ENCODE assay signal across 8 cellular contexts in the genomic region with DNA sequence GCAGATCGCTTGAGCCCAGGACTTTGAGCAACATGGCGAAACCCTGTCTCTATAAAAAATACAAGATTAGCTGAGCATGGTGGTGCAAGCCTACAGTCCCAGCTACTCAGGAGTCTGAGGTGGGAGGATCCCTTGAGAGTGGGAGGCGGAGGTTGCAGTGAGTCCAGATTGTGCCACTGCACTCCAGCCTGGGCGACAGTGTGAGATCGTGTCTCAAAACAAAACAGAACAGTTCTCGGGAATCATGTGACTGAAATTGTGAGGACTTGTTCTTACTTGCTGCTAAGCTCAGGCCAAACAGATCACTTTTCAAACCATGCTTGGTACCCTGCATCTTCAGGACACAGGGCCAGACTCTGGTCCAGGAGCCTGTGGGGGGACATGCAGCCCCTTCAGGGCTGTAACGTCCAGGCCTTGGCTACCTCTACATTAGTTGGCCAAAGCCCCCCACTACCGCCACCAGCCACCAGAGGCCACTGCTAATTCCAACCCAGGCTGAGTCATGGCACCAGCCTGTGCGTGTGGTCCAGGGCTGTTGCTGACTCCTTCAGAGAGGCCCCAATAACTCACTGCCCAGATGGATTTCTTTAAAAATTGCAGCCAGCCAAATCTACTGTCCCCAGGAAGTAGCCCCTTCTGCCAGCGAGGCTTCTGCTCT. TPM values are rescaled to one million over a fixed set of nuclear protein-coding genes. Genes with fewer than 3 reads are reported as not detected.
DNase-seq lines count a peak whose midpoint lies in the region; ATAC-seq, FAIRE-seq and TF ChIP-seq lines count a peak whose summit lies in the region.

No MANE protein-coding gene starts in this region.

- H3K4me2 ChIP-seq in astrocyte (ENCODE audit: low read length) (no peak overlapping the region), keratinocyte (ENCODE audit: control insufficient read depth, extremely low read depth, insufficient read depth, low read depth, low read length) (no peak overlapping the region)

- H3K36me3 Mint-ChIP-seq in astrocyte (ENCODE audit: low read depth, unreplicated experiment) = peaks cover 2% of the 10 kb centered on the region

- peaks cover 26% of the 10 kb centered on the region for H3K27me3 Mint-ChIP-seq in astrocyte (ENCODE audit: low read depth, unreplicated experiment)

- H3K9me3 ChIP-seq in Panc1 (ENCODE audit: control insufficient read depth, insufficient read depth, low read depth, low read length) (no peaks in the 10 kb centered on the region), astrocyte (ENCODE audit: insufficient read depth, low read depth, low read length) (no peaks in the 10 kb centered on the region), keratinocyte (ENCODE audit: control insufficient read depth, low read depth, low read length) (no peaks in the 10 kb centered on the region)

- H4K20me1 ChIP-seq in astrocyte (ENCODE audit: insufficient read depth, low read length) (no peaks in the 10 kb centered on the region), keratinocyte (ENCODE audit: control insufficient read depth, extremely low read depth, insufficient read depth, low read length) (no peaks in the 10 kb centered on the region)

- H3K4me1 ChIP-seq in Panc1 (ENCODE audit: control insufficient read depth, insufficient read depth, low read length) (no peaks in the 10 kb centered on the region), astrocyte (ENCODE audit: insufficient read depth, low read length) (no peaks in the 10 kb centered on the region), keratinocyte (ENCODE audit: control insufficient read depth, extremely low read depth, insufficient read depth, low read length) (no peaks in the 10 kb centered on the region)

- intact Hi-C loops in Panc1 (cut with micrococcal nuclease; ENCODE audit: unreplicated experiment) = no loop called here

- dilution Hi-C loops in keratinocyte (cut with MboI; ENCODE audit: extremely low pct_ligation_motif_present, low sequenced_read_pairs) = no loop called here

- H3K4me3 ChIP-seq in AG09309 (ENCODE audit: control insufficient read depth, low read depth, low read length) (no peak overlapping the region), Panc1 (ENCODE audit: low read depth in 2 of 2, low read length in 2 of 2) (no peak overlapping the region), astrocyte (ENCODE audit: insufficient read depth, low read depth, low read length) (no peak overlapping the region), keratinocyte (ENCODE audit: control insufficient read depth in 2 of 3, extremely low read depth in 1 of 3, insufficient read depth in 2 of 3, low read depth in 1 of 3, low read length in 3 of 3) (no peak overlapping the region)

- CTCF ChIA-PET in Panc1 (lab: Charles Lee) = no interaction called here

- POLR2A ChIA-PET in Panc1 (lab: Charles Lee) = no interaction called here

- H3K36me3 ChIP-seq in Panc1 (ENCODE audit: control insufficient read depth, insufficient read depth, low read length) = no peaks in the 10 kb centered on the region
- no peaks in the 10 kb centered on the region for H3K36me3 ChIP-seq in astrocyte (ENCODE audit: insufficient read depth, low read length)
- no peaks in the 10 kb centered on the region for H3K36me3 ChIP-seq in keratinocyte (ENCODE audit: control insufficient read depth in 2 of 2, extremely low read depth in 1 of 2, insufficient read depth in 2 of 2, low read length in 2 of 2)

- no peaks in the 10 kb centered on the region for H3K27me3 ChIP-seq in Panc1 (ENCODE audit: control insufficient read depth, insufficient read depth, low read length)
- H3K27me3 ChIP-seq in astrocyte (ENCODE audit: insufficient read depth, low read length) = peaks cover 8% of the 10 kb centered on the region
- peaks cover 6% of the 10 kb centered on the region for H3K27me3 ChIP-seq in keratinocyte (ENCODE audit: control insufficient read depth, extremely low read depth, insufficient read depth, low read length)

- peaks cover 2% of the 10 kb centered on the region for H3K4me1 Mint-ChIP-seq in astrocyte (ENCODE audit: low read depth, unreplicated experiment)

- no peak overlapping the region for H3K4me3 Mint-ChIP-seq in astrocyte (ENCODE audit: unreplicated experiment)

- TF ChIP-seq CTCF in AG09309 (IDR thresholded peaks at IDR 0.05; ENCODE audit: control insufficient read depth, insufficient read depth, low read depth, low read length, missing control alignments) (peak; percentile 87), Panc1 (IDR thresholded peaks at IDR 0.05) (peak; percentile 72), astrocyte (IDR thresholded peaks at IDR 0.05; ENCODE audit: insufficient read depth, low read depth, low read length) (peak; percentile 70), keratinocyte (optimal IDR thresholded peaks at IDR 0.05 in 1 of 3, IDR thresholded peaks at IDR 0.05 in 1 of 3, conservative IDR thresholded peaks at IDR 0.05 in 1 of 3; ENCODE audit: extremely low read depth in 1 of 3, insufficient read depth in 2 of 3, low read length in 3 of 3) (peak; percentile 69 to 81 (median 77))

- peak; percentile 84 for ATAC-seq in Panc1
- ATAC-seq in GM21717 (IDR thresholded peaks at IDR 0.05; ENCODE audit: unreplicated experiment) = no peak

- H2AFZ ChIP-seq in astrocyte (ENCODE audit: low read depth, low read length) (no peak overlapping the region), keratinocyte (ENCODE audit: control insufficient read depth, low read length) (no peak overlapping the region)

- in situ Hi-C loops in Panc1 (cut with HindIII; ENCODE audit: low pct_unique_long_range_greater_than_20kb, low sequenced_read_pairs) = no loop called here

- no peaks in the 10 kb centered on the region for H3K9me1 ChIP-seq in keratinocyte (ENCODE audit: control insufficient read depth, extremely low read depth, insufficient read depth, low read length)

- H3K27ac ChIP-seq in Panc1 (ENCODE audit: low read length) (no peak overlapping the region), astrocyte (ENCODE audit: low read depth, low read length) (no peak overlapping the region), keratinocyte (ENCODE audit: control insufficient read depth, insufficient read depth, low read length) (no peak overlapping the region)

- no peak for TF ChIP-seq POLR2A in H54 (IDR thresholded peaks at IDR 0.05; ENCODE audit: low read depth, low read length)

- FAIRE-seq in H54 (lab: Jason Lieb, UNC) (peak; percentile 38), astrocyte (lab: Jason Lieb, UNC) (no peak), keratinocyte (lab: Jason Lieb, UNC) (no peak)

- peak; percentile 42 for DNase-seq in AG09309 (ENCODE audit: low read depth)
- DNase-seq in H54 (ENCODE audit: insufficient read length, low spot score) = peak; percentile 65
- DNase-seq in Panc1 (ENCODE audit: low read depth, low spot score) = no peak
- peak; percentile 23 for DNase-seq in astrocyte (ENCODE audit: low read depth)
- no peak for DNase-seq in keratinocyte (ENCODE audit: low read depth, low spot score)
- DNase-seq in stromal cell of bone marrow (ENCODE audit: low read depth) = peak; percentile 46
- DNase-seq in DMS114 treated with DMSO at 0.1 percent for 48 hours (lab: John Stamatoyannopoulos, UW; ENCODE audit: unreplicated experiment) = no peak

- no peak overlapping the region for H3K9ac ChIP-seq in astrocyte (ENCODE audit: low read length)
- H3K9ac ChIP-seq in keratinocyte (ENCODE audit: control insufficient read depth, extremely low read depth, insufficient read depth, low read length) = no peak overlapping the region

- no TSS peak for BruUV-seq in Panc1 (replicated peaks; lab: Mats Ljungman, UMichigan)

- H3K27ac Mint-ChIP-seq in astrocyte (ENCODE audit: unreplicated experiment) = no peak overlapping the region

- H3K9me3 Mint-ChIP-seq in astrocyte (ENCODE audit: unreplicated experiment) = peaks cover 4% of the 10 kb centered on the region

- H3K79me2 ChIP-seq in astrocyte (ENCODE audit: insufficient read depth, low read length) (no peaks in the 10 kb centered on the region), keratinocyte (ENCODE audit: control insufficient read depth, insufficient read depth, low read length) (no peaks in the 10 kb centered on the region)

RNA-seq across cellular contexts. Expression of a gene that starts 33.4 kb away (rescaled TPM):
- total RNA-seq in Panc1 (2021; ENCODE audit: unreplicated experiment) (not detected), astrocyte (not detected in 2 replicates)
- polyA plus RNA-seq in Panc1 (2012; ENCODE audit: insufficient read length) = not detected
- polyA plus RNA-seq in keratinocyte = not detected in 3 replicates
- not detected for polyA plus RNA-seq in keratinocyte (2011; ENCODE audit: low read depth)
- polyA plus RNA-seq in keratinocyte (2011; cell fraction: cytosol; rRNA removed) = not detected in 2 replicates
- not detected in 2 replicates for polyA plus RNA-seq in keratinocyte (2011; cell fraction: nucleus; rRNA removed)
- 0.42 TPM in 1 of 2 replicates, not detected in the other for polyA plus RNA-seq in keratinocyte (2012; ENCODE audit: low replicate concordance)
- polyA minus RNA-seq in keratinocyte = not detected in 3 replicates
- polyA minus RNA-seq in keratinocyte (2011; cell fraction: cytosol; rRNA and poly(A)+ RNA removed) = not detected
- not detected in 2 replicates for polyA minus RNA-seq in keratinocyte (2011; cell fraction: nucleus; rRNA and poly(A)+ RNA removed)

RNA-seq across cellular contexts. Expression of a gene that starts 33.7 kb away (rescaled TPM):
- total RNA-seq in Panc1 (2021; ENCODE audit: unreplicated experiment) (141 TPM), astrocyte (134 and 178 TPM in 2 replicates)
- polyA plus RNA-seq in Panc1 (2012; ENCODE audit: insufficient read length) = 191 TPM
- polyA plus RNA-seq in keratinocyte = 221 to 278 TPM (median 260 TPM) in 3 replicates
- 1,193 TPM for polyA plus RNA-seq in keratinocyte (2011; ENCODE audit: low read depth)
- 446 and 577 TPM in 2 replicates for polyA plus RNA-seq in keratinocyte (2011; cell fraction: cytosol; rRNA removed)
- 314 and 342 TPM in 2 replicates for polyA plus RNA-seq in keratinocyte (2011; cell fraction: nucleus; rRNA removed)
- polyA plus RNA-seq in keratinocyte (2012; ENCODE audit: low replicate concordance) = 404 and 414 TPM in 2 replicates
- 167 to 429 TPM (median 202 TPM) in 3 replicates for polyA minus RNA-seq in keratinocyte
- 135 TPM for polyA minus RNA-seq in keratinocyte (2011; cell fraction: cytosol; rRNA and poly(A)+ RNA removed)
- polyA minus RNA-seq in keratinocyte (2011; cell fraction: nucleus; rRNA and poly(A)+ RNA removed) = 72.7 and 94.7 TPM in 2 replicates

RNA-seq across cellular contexts. Expression of a gene that starts 34.1 kb away (rescaled TPM):
- total RNA-seq in Panc1 (2021; ENCODE audit: unreplicated experiment) = 26.1 TPM
- 23.0 TPM for polyA plus RNA-seq in Panc1 (2012; ENCODE audit: insufficient read length)
- 21.2 and 23.6 TPM in 2 replicates for total RNA-seq in astrocyte
- polyA plus RNA-seq in keratinocyte = 23.3 to 33.0 TPM (median 26.6 TPM) in 3 replicates
- 3.1 TPM for polyA plus RNA-seq in keratinocyte (2011; ENCODE audit: low read depth)
- 21.7 and 37.6 TPM in 2 replicates for polyA plus RNA-seq in keratinocyte (2011; cell fraction: cytosol; rRNA removed)
- 10.2 and 14.3 TPM in 2 replicates for polyA plus RNA-seq in keratinocyte (2011; cell fraction: nucleus; rRNA removed)
- 15.6 and 15.8 TPM in 2 replicates for polyA plus RNA-seq in keratinocyte (2012; ENCODE audit: low replicate concordance)
- 1.5 to 6.8 TPM (median 4.9 TPM) in 3 replicates for polyA minus RNA-seq in keratinocyte
- polyA minus RNA-seq in keratinocyte (2011; cell fraction: cytosol; rRNA and poly(A)+ RNA removed) = 14.2 TPM
- 0.84 and 1.4 TPM in 2 replicates for polyA minus RNA-seq in keratinocyte (2011; cell fraction: nucleus; rRNA and poly(A)+ RNA removed)

Comparison
In these comparisons a context has a peak if more than half of its experiments do, and no peak if none do; other contexts are left out.
1. DNase-seq: peak in AG09309 (single experiment), H54 (single experiment), astrocyte (single experiment) and stromal cell of bone marrow (single experiment); none in Panc1 (single experiment), keratinocyte (single experiment) and DMS114 treated with DMSO at 0.1 percent for 48 hours (single experiment).
2. Peak in every context shown above with its lines, with median percentiles within 50 percentile points of each other: CTCF ChIP-seq.